Comparison of ENCODE assay signal across 9 cellular contexts in genomic region chr5:88824892-88825781, GRCh38. TPM values are rescaled to one million over a fixed set of nuclear protein-coding genes. Genes with fewer than 3 reads are reported as not detected.
A peak's percentile ranks its signal among the peaks of the same experiment; 100 is the strongest.
DNase-seq lines count a peak whose midpoint lies in the region; ATAC-seq and TF ChIP-seq lines count a peak whose summit lies in the region.
"Had no signal": no experiment of that assay in that cellular context is flagged by ENCODE, and none has a peak within 500 bp of the region (broad histone marks: within the 10 kb centered on the region; RNA-seq: fewer than 3 reads in every experiment).

No MANE protein-coding gene starts in this region.

- 15 to 16% methylated on average over 7 of the region's 7 CpGs for WGBS in heart right ventricle, 2 donors

- H3K4me2 ChIP-seq in SU-DHL-6 (ENCODE audit: low read depth, low read length, poor library complexity, severe bottlenecking), result peak overlapping the region; percentile 74

- no peaks in the 10 kb centered on the region for H3K27me3 Mint-ChIP-seq in HFFc6 (ENCODE audit: insufficient read depth)
- no peaks in the 10 kb centered on the region for H3K27me3 Mint-ChIP-seq in stimulated activated memory B cell treated with anti-CD40 and anti-IgM and Interleukin-4, amounts not matched to agents 10 μg/mL and 1 μg/mL and 100 μg/mL, for 72 hours

- intact Hi-C loops in heart right ventricle (cut with DNase I), result loop anchor here in 6 of 10 donors (5.0 to 10.0 kb wide), 5 partner anchors 38 to 93 kb away; partner anchors contain the start of gene MEF2C (in 3 of the 6)

- no peaks in the 10 kb centered on the region for H3K79me2 ChIP-seq in SU-DHL-6 (ENCODE audit: insufficient read depth, low read length)

- TF ChIP-seq CTCF in HFFc6 (IDR thresholded peaks at IDR 0.05), result no peak
- no peak for TF ChIP-seq CTCF in SU-DHL-6 (IDR thresholded peaks at IDR 0.05; ENCODE audit: insufficient read depth, low read length, poor library complexity, severe bottlenecking)
- no peak for TF ChIP-seq CTCF in heart right ventricle (IDR thresholded peaks at IDR 0.05)

- H3K4me3 ChIP-seq in SU-DHL-6 (ENCODE audit: insufficient read depth, low read length, poor library complexity, severe bottlenecking), result peak overlapping the region; percentile 39
- peak overlapping the region in 8 of 10 donors; percentile 10 to 37 (median 28) for H3K4me3 ChIP-seq in heart right ventricle

- H3K9me3 Mint-ChIP-seq in HFFc6, result no peaks in the 10 kb centered on the region
- no peaks in the 10 kb centered on the region for H3K9me3 Mint-ChIP-seq in stimulated activated memory B cell treated with anti-CD40 and anti-IgM and Interleukin-4, amounts not matched to agents 10 μg/mL and 1 μg/mL and 100 μg/mL, for 72 hours

- peak overlapping the region; percentile 27 for H3K4me3 Mint-ChIP-seq in HFFc6
- peak overlapping the region; percentile 78 for H3K4me3 Mint-ChIP-seq in stimulated activated memory B cell treated with anti-CD40 and anti-IgM and Interleukin-4, amounts not matched to agents 10 μg/mL and 1 μg/mL and 100 μg/mL, for 72 hours

- 0 out of 2 replicates have a peak overlapping the region, but pooled peaks have one; percentile 35 for H3K9ac ChIP-seq in SU-DHL-6 (ENCODE audit: low read length)

- peak overlapping the region; percentile 62 for H2AFZ ChIP-seq in SU-DHL-6 (ENCODE audit: low read depth, low read length, severe bottlenecking)

- no peaks in the 10 kb centered on the region for H3K9me3 ChIP-seq in SU-DHL-6 (ENCODE audit: insufficient read depth, low read length)
- H3K9me3 ChIP-seq in heart right ventricle, result no peaks in the 10 kb centered on the region

- peaks cover 59% of the 10 kb centered on the region for H3K4me1 Mint-ChIP-seq in HFFc6 (ENCODE audit: low read depth)
- H3K4me1 Mint-ChIP-seq in stimulated activated memory B cell treated with anti-CD40 and anti-IgM and Interleukin-4, amounts not matched to agents 10 μg/mL and 1 μg/mL and 100 μg/mL, for 72 hours, result peaks cover 72% of the 10 kb centered on the region

- H3K36me3 ChIP-seq in SU-DHL-6 (ENCODE audit: low read length) (0 out of 2 replicates have a peak, but pooled peaks cover 2% of the 10 kb centered on the region), heart right ventricle (peaks cover 0 to 35% (median 10%) of the 10 kb centered on the region in 9 donors)

- no peaks in the 10 kb centered on the region for H4K20me1 ChIP-seq in SU-DHL-6 (ENCODE audit: low read depth, low read length)

- ATAC-seq in heart right ventricle (peak; percentile 36 to 77 (median 64)), GM21576 (IDR thresholded peaks at IDR 0.05; ENCODE audit: unreplicated experiment) (no peak)
- no peak for ATAC-seq in stimulated activated memory B cell treated with anti-CD40 and anti-IgM and Interleukin-4, amounts not matched to agents 10 μg/mL and 1 μg/mL and 100 μg/mL, for 72 hours

- H3K36me3 Mint-ChIP-seq in HFFc6 (ENCODE audit: low read depth), result no peaks in the 10 kb centered on the region
- H3K36me3 Mint-ChIP-seq in stimulated activated memory B cell treated with anti-CD40 and anti-IgM and Interleukin-4, amounts not matched to agents 10 μg/mL and 1 μg/mL and 100 μg/mL, for 72 hours, result peaks cover 21% of the 10 kb centered on the region

- H3F3A ChIP-seq in SU-DHL-6 (ENCODE audit: insufficient read depth), result peaks cover 33% of the 10 kb centered on the region

- H3K4me1 ChIP-seq in heart right ventricle, result peaks cover 4 to 99% (median 80%) of the 10 kb centered on the region in 9 donors

- peak overlapping the region; percentile 87 for H3K27ac ChIP-seq in SU-DHL-6 (ENCODE audit: low read depth, low read length)
- H3K27ac ChIP-seq in heart right ventricle, result peak overlapping the region; percentile 45 to 92 (median 80)

- H3K27me3 ChIP-seq in SU-DHL-6 (ENCODE audit: low read length) (no peaks in the 10 kb centered on the region), heart right ventricle (no peaks in the 10 kb centered on the region)

- DNase-seq in HFFc6 (peak; percentile 50), heart right ventricle (no peak), NCI-H526 (lab: John Stamatoyannopoulos, UW) (no peak), foreskin melanocyte (no peak), HK-2 (ENCODE audit: unreplicated experiment) (no peak)
- DNase-seq: T-helper 1 cell had no signal

- H3K27ac Mint-ChIP-seq in HFFc6, result peak overlapping the region; percentile 25
- H3K27ac Mint-ChIP-seq in stimulated activated memory B cell treated with anti-CD40 and anti-IgM and Interleukin-4, amounts not matched to agents 10 μg/mL and 1 μg/mL and 100 μg/mL, for 72 hours, result peak overlapping the region; percentile 81

- no peaks in the 10 kb centered on the region for H3K9me2 ChIP-seq in SU-DHL-6 (replicated peaks; ENCODE audit: insufficient read depth, low read length)

RNA-seq across cellular contexts. Expression of gene MEF2C, which starts 57.8 kb away (rescaled TPM):
- 10 to 100 TPM in 1 of 6 experiments, 1 to 10 TPM in 5; 3.6 to 12.6 (median 9.2) TPM for total RNA-seq in HFFc6 (2021; fragmentation: NEBNext Ultra II Directional; extraction: Animal tissue kit (Norgen Biotek cat#: 25700))
- total RNA-seq in heart right ventricle, result 10 to 100 TPM; 38.8 to 88.7 (median 70.0) TPM
- 10 to 100 TPM; 11.2 to 25.6 TPM for polyA plus RNA-seq in heart right ventricle

Comparison
In these comparisons a context has a peak if more than half of its experiments do, and no peak if none do; other contexts are left out.
1. ATAC-seq: peak in heart right ventricle (8 of 8); none in stimulated activated memory B cell treated with anti-CD40 and anti-IgM and Interleukin-4, amounts not matched to agents 10 μg/mL and 1 μg/mL and 100 μg/mL, for 72 hours (single experiment) and GM21576 (single experiment).